Comparison of ENCODE assay signal across 11 cellular contexts in genomic region chr10:116974442-116975005, GRCh38. TPM values are rescaled to one million over a fixed set of nuclear protein-coding genes. Genes with fewer than 3 reads are reported as not detected.
DNase-seq lines count a peak whose midpoint lies in the region; ATAC-seq and TF ChIP-seq lines count a peak whose summit lies in the region.
"Had no signal": no experiment of that assay in that cellular context is flagged by ENCODE, and none has a peak within 500 bp of the region (broad histone marks: within the 10 kb centered on the region; RNA-seq: fewer than 3 reads in every experiment).

No MANE protein-coding gene starts in this region.

- H3K4me1 ChIP-seq in breast epithelium, result no peaks in the 10 kb centered on the region

- H3K36me3 Mint-ChIP-seq in MCF 10A (ENCODE audit: insufficient read depth, unreplicated experiment), result peaks cover 5% of the 10 kb centered on the region
- H3K36me3 Mint-ChIP-seq: CD4-positive, alpha-beta memory T cell had no signal

- intact Hi-C loops in MCF 10A (cut with micrococcal nuclease) (loop anchor here (2.0 kb wide), 1 partner anchor 30 kb away; the partner anchor contains the start of gene SHTN1), breast epithelium (cut with DNase I; ENCODE audit: low total_unique reads) (no loop called here)

- no peak overlapping the region for H3K27ac ChIP-seq in breast epithelium

- no peak overlapping the region for H3K4me3 ChIP-seq in breast epithelium

- no peak for ATAC-seq in HG03520 (IDR thresholded peaks at IDR 0.05; ENCODE audit: unreplicated experiment)
- ATAC-seq in GM18873 (IDR thresholded peaks at IDR 0.05; ENCODE audit: low FRiP score, unreplicated experiment), result no peak

- BruUV-seq in MCF 10A (replicated peaks; lab: Mats Ljungman, UMichigan), result no TSS peak

- H3K9me3 Mint-ChIP-seq in MCF 10A (ENCODE audit: unreplicated experiment), result no peaks in the 10 kb centered on the region
- H3K9me3 Mint-ChIP-seq: CD4-positive, alpha-beta memory T cell had no signal

- POLR2A ChIA-PET in MCF 10A (lab: Yijun Ruan, JAX), result interaction anchor here (0.9 kb wide), 1 partner anchor 30 kb away, joined by 5 read pairs; no protein-coding TSS in a partner anchor

- no peaks in the 10 kb centered on the region for H3K27me3 ChIP-seq in breast epithelium

- H3K9me3 ChIP-seq in breast epithelium, result no peaks in the 10 kb centered on the region

- H3K27ac Mint-ChIP-seq in MCF 10A (ENCODE audit: low read depth, unreplicated experiment), result peak overlapping the region; percentile 77
- H3K27ac Mint-ChIP-seq: CD4-positive, alpha-beta memory T cell had no signal

- DNase-seq in MCF 10A (ENCODE audit: unreplicated experiment), result peak; percentile 82
- DNase-seq in breast epithelium (ENCODE audit: low spot score in 2 of 2), result no peak
- DNase-seq in SK-MEL-5 (ENCODE audit: low read depth, low spot score), result peak; percentile 92
- DNase-seq in fibroblast of the conjunctiva (ENCODE audit: low read depth), result peak; percentile 49
- no peak for DNase-seq in activated T-cell treated with anti-CD3 and anti-CD28 coated beads, Interleukin-2, amount 50 U/mL, for 1 hour
- no peak for DNase-seq in CD1c-positive myeloid dendritic cell (ENCODE audit: extremely low spot score)
- DNase-seq: activated naive CD4-positive, alpha-beta T cell; CD4-positive, alpha-beta memory T cell; occipital lobe had no signal

- no peaks in the 10 kb centered on the region for H3K36me3 ChIP-seq in breast epithelium

- H3K4me1 Mint-ChIP-seq in MCF 10A (ENCODE audit: insufficient read depth, unreplicated experiment), result peaks cover 16% of the 10 kb centered on the region
- H3K4me1 Mint-ChIP-seq: CD4-positive, alpha-beta memory T cell had no signal

- TF ChIP-seq POLR2A in breast epithelium (IDR thresholded peaks at IDR 0.05), result no peak

- peak overlapping the region; percentile 15 for H3K4me3 Mint-ChIP-seq in MCF 10A (ENCODE audit: unreplicated experiment)
- H3K4me3 Mint-ChIP-seq: CD4-positive, alpha-beta memory T cell had no signal

- CTCF ChIA-PET in MCF 10A (lab: Yijun Ruan, JAX), result interaction anchor here (0.6 kb wide), 1 partner anchor 1352 kb away, joined by 3 read pairs; no protein-coding TSS in a partner anchor

- in situ Hi-C loops in SK-MEL-5 (cut with HindIII; ENCODE audit: low pct_unique_long_range_greater_than_20kb, low sequenced_read_pairs), result no loop called here

- TF ChIP-seq CTCF in MCF 10A (IDR thresholded peaks at IDR 0.05; ENCODE audit: unreplicated experiment), result no peak
- TF ChIP-seq CTCF in breast epithelium (IDR thresholded peaks at IDR 0.05), result no peak

- H3K27me3 Mint-ChIP-seq in MCF 10A (ENCODE audit: insufficient read depth, unreplicated experiment), result no peaks in the 10 kb centered on the region
- H3K27me3 Mint-ChIP-seq: CD4-positive, alpha-beta memory T cell had no signal

RNA-seq across cellular contexts. Expression of gene SHTN1, which starts 30.5 kb away (rescaled TPM):
- 39.2 and 49.5 TPM in 2 replicates for total RNA-seq in MCF 10A (2022)
- total RNA-seq in breast epithelium, result 10 to 100 TPM; 14.4 to 36.0 (median 17.8) TPM
- 187 and 201 TPM in 2 replicates for total RNA-seq in SK-MEL-5 (2014; rRNA removed; shearing (Covaris generic))
- 57.3 and 71.1 TPM in 2 replicates for polyA plus RNA-seq in SK-MEL-5 (2015; cell fraction: cytosol; rRNA removed)
- polyA plus RNA-seq in SK-MEL-5 (2015; cell fraction: nucleus; rRNA removed), result 323 and 361 TPM in 2 replicates

Comparison
In these comparisons a context has a peak if more than half of its experiments do, and no peak if none do; other contexts are left out.
1. DNase-seq: peak in MCF 10A (single experiment), SK-MEL-5 (single experiment) and fibroblast of the conjunctiva (single experiment); none in breast epithelium (0 of 2), activated T-cell treated with anti-CD3 and anti-CD28 coated beads, Interleukin-2, amount 50 U/mL, for 1 hour (single experiment) and CD1c-positive myeloid dendritic cell (single experiment).